8 cellular contexts compared by ENCODE assay signal in the genomic region with DNA sequence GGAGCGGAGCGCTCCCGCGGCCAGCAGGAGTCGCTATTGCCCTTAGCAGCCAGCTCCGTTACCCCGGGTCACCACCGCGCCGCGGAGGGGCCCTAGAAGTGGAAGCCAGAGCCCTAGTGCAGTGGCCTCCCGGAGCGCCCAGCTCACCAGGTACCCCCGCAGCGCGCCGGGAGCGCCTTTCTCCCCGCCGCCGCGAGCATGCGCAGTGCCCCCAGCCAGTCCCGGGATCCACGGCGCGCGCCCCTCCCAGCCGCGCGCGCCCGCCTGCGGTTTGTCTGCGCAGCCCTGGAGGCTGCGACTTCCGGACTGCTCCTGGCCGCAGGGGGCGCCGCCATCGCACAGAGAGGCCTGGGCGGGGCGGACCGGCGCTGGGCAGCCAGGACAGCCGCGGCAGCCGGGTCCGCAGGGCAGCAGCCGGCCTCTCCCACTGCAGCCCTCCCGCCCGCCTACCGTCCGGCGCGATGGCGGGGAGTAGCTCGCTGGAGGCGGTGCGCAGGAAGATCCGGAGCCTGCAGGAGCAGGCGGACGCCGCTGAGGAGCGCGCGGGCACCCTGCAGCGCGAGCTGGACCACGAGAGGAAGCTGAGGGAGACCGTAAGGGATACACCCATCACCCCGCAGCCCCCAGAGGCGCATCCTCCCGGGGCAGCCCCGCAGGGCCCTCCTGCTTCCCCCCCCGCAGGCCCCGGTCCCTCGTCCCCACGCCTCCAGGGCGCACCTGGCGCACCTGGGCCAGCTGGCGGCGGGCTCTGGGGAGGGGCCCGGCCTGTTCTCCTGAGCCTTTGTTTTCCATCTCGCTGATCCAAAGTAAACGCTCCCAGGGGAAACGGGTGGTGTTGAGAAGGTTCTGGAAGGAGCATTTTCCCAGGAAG. TPM values are rescaled to one million over a fixed set of nuclear protein-coding genes. Genes with fewer than 3 reads are reported as not detected.
DNase-seq lines count a peak whose midpoint lies in the region; ATAC-seq and TF ChIP-seq lines count a peak whose summit lies in the region.

No MANE protein-coding gene starts in this region.

- peak; percentile 85 for ATAC-seq in HG02678 (IDR thresholded peaks at IDR 0.05; ENCODE audit: unreplicated experiment)
- peak; percentile 49 to 88 (median 78) for ATAC-seq in heart right ventricle
- ATAC-seq in upper lobe of right lung = peak; percentile 95

- H3K9ac ChIP-seq in adipocyte (ENCODE audit: low read length) = peak overlapping the region; percentile 94

- H3K9me3 ChIP-seq in adipocyte (ENCODE audit: control insufficient read depth, low read length) (no peaks in the 10 kb centered on the region), heart right ventricle (no peaks in the 10 kb centered on the region), upper lobe of right lung (no peaks in the 10 kb centered on the region)

- peaks cover 73% of the 10 kb centered on the region for H3K4me1 Mint-ChIP-seq in progenitor cell of endocrine pancreas (ENCODE audit: low read depth)

- no peaks in the 10 kb centered on the region for H3K9me3 Mint-ChIP-seq in progenitor cell of endocrine pancreas (ENCODE audit: low read depth)

- peak overlapping the region; percentile 97 for H3K27ac Mint-ChIP-seq in progenitor cell of endocrine pancreas

- intact Hi-C loops in heart right ventricle (cut with DNase I) = loop anchor here (1.0 to 10.0 kb wide), 12 partner anchors 40 to 356 kb away; no protein-coding TSS in a partner anchor
- intact Hi-C loops in upper lobe of right lung (cut with DNase I) = loop anchor here (5.0 kb wide), 1 partner anchor 44 kb away; no protein-coding TSS in a partner anchor

- H3K27me3 Mint-ChIP-seq in progenitor cell of endocrine pancreas = no peaks in the 10 kb centered on the region

- peaks cover 2% of the 10 kb centered on the region for H3K36me3 Mint-ChIP-seq in progenitor cell of endocrine pancreas (ENCODE audit: insufficient read depth)

- peak overlapping the region; percentile 91 for H3K4me3 ChIP-seq in adipocyte (ENCODE audit: low read length)
- H3K4me3 ChIP-seq in heart right ventricle = peak overlapping the region; percentile 66 to 92 (median 81)
- H3K4me3 ChIP-seq in upper lobe of right lung = peak overlapping the region; percentile 97

- 0 to 1% methylated on average over 83 to 87 of the region's 87 CpGs for whole genome bisulfite sequencing in heart right ventricle, 2 donors

- H3K4me1 ChIP-seq in adipocyte (ENCODE audit: control insufficient read depth, insufficient read depth, low read length) (peaks cover 69% of the 10 kb centered on the region), heart right ventricle (peaks cover 19 to 76% (median 60%) of the 10 kb centered on the region in 9 donors), upper lobe of right lung (peaks cover 53% of the 10 kb centered on the region)

- H3K27ac ChIP-seq in heart right ventricle = peak overlapping the region; percentile 88 to 99 (median 96)
- H3K27ac ChIP-seq in upper lobe of right lung = peak overlapping the region; percentile 90

- DNase-seq in NCI-H1105 (lab: John Stamatoyannopoulos, UW) = peak; percentile 92
- peak; percentile 88 to 90 for DNase-seq in SW 1271 (lab: John Stamatoyannopoulos, UW)
- peak; percentile 96 for DNase-seq in adipocyte (ENCODE audit: low read depth)
- DNase-seq in heart right ventricle = peak; percentile 87 to 92
- peak; percentile 96 for DNase-seq in progenitor cell of endocrine pancreas (ENCODE audit: low spot score, unreplicated experiment)
- DNase-seq in upper lobe of right lung = peak; percentile 97

- H3K36me3 ChIP-seq in adipocyte (ENCODE audit: control insufficient read depth, insufficient read depth, low read length, severe bottlenecking) (no peaks in the 10 kb centered on the region), heart right ventricle (peaks cover 0 to 44% (median 30%) of the 10 kb centered on the region in 9 donors), upper lobe of right lung (peaks cover 3% of the 10 kb centered on the region)

- no peaks in the 10 kb centered on the region for H3K27me3 ChIP-seq in adipocyte (replicated peaks; ENCODE audit: control insufficient read depth, insufficient read depth, low read length)
- peaks cover 0 to 40% (median 0%) of the 10 kb centered on the region in 7 donors for H3K27me3 ChIP-seq in heart right ventricle
- H3K27me3 ChIP-seq in upper lobe of right lung = peaks cover 20% of the 10 kb centered on the region

- H3K4me3 Mint-ChIP-seq in progenitor cell of endocrine pancreas (ENCODE audit: low read depth) = peak overlapping the region; percentile 97

- TF ChIP-seq CTCF in GM12873 (IDR thresholded peaks at IDR 0.05; ENCODE audit: insufficient read depth, low read depth, low read length, missing control alignments) (peak; percentile 98), heart right ventricle (IDR thresholded peaks at IDR 0.05) (peak; percentile 84 to 95 (median 92)), progenitor cell of endocrine pancreas (IDR thresholded peaks at IDR 0.05; ENCODE audit: unreplicated experiment) (peak; percentile 90), upper lobe of right lung (IDR thresholded peaks at IDR 0.05) (peak; percentile 93)

RNA-seq across cellular contexts. Expression of gene TPM1, which starts 5.8 kb away (rescaled TPM):
- total RNA-seq in heart right ventricle (over 10,000 TPM; 11,955 to 17,571 (median 14,403) TPM), progenitor cell of endocrine pancreas (284 and 300 TPM in 2 replicates), upper lobe of right lung (229 TPM)
- over 10,000 TPM; 10,066 to 18,091 TPM for polyA plus RNA-seq in heart right ventricle

Comparison
In these comparisons a context has a peak if more than half of its experiments do, and no peak if none do; other contexts are left out.
1. Peak in every context shown above with its lines: DNase-seq, ATAC-seq, H3K4me3 ChIP-seq and H3K27ac ChIP-seq.
2. RNA of gene TPM1, which starts 5.8 kb away (total RNA-seq): 11,955 to 17,571 TPM in heart right ventricle; 284 to 300 TPM in progenitor cell of endocrine pancreas and 229 TPM in upper lobe of right lung (single experiment); every median in the first group is over 10 times any median in the second.